Comparison of ENCODE assay signal across 8 cellular contexts in the genomic region with DNA sequence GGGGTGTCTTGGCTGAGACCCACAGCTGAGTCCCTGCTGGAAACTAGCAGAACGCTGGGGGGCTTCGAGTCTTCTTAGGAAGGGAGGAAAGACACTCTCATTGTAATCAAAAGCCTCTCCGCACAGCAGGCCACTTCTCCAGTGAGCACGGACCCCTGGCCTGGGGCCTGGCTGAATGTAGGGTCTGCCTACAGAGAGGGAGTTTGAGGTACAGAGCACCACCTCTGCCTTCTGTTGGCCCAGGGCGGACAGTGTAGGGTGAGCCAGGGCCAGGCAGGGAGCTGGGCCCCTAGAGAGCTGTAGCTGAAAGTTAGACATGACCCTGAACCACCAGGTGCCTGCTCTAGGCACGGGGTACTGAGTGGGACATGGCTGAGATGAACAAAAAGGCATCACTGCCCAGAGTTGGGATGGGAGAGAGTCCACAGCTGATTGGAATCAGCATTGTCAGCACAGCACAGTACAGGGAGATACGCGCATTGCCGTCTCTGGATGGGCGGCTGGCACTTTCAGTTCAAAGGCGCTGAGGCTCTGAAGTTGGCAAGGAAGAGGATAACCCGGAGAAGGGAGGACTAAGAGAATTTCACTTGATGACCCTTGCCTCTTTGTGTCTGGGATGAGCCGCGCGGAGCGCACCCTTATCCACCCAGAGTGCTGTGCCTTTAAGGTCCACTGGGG. TPM values are rescaled to one million over a fixed set of nuclear protein-coding genes. Genes with fewer than 3 reads are reported as not detected.
A peak's percentile ranks its signal among the peaks of the same experiment; 100 is the strongest.
DNase-seq lines count a peak whose midpoint lies in the region; ATAC-seq and TF ChIP-seq lines count a peak whose summit lies in the region.

No MANE protein-coding gene starts in this region.

- TF ChIP-seq CTCF in type B pancreatic cell (conservative IDR thresholded peaks at IDR 0.05) = no peak

- no peak for DNase-seq in activated T-helper 1 cell treated with anti-CD3 and anti-CD28 coated beads, Interleukin-12 subunit alpha, Interleukin-12 subunit beta, Interleukin-2, Interleukin-4 antibody, amounts not matched to agents 30 ng/mL and 10 ng/mL and 1 ng/mL, durations not matched to agents 14 hours and 24 hours and 36 hours (ENCODE audit: low spot score)
- DNase-seq in inferior parietal cortex (ENCODE audit: extremely low spot score) = peak; percentile 64
- peak; percentile 47 for DNase-seq in type B pancreatic cell (ENCODE audit: extremely low spot score, unreplicated experiment)
- no peak for DNase-seq in GM19238 (ENCODE audit: insufficient read length, low spot score)
- no peak for DNase-seq in activated T-cell treated with anti-CD3 and anti-CD28 coated beads for 4 hours
- no peak for DNase-seq in CD1c-positive myeloid dendritic cell (ENCODE audit: extremely low spot score)

- no peak overlapping the region for H3K27ac Mint-ChIP-seq in activated T-helper 1 cell treated with anti-CD3 and anti-CD28 coated beads, Interleukin-12 subunit alpha, Interleukin-12 subunit beta, Interleukin-2, Interleukin-4 antibody, amounts not matched to agents 30 ng/mL and 10 ng/mL and 1 ng/mL, durations not matched to agents 14 hours and 24 hours and 36 hours
- no peak overlapping the region for H3K27ac Mint-ChIP-seq in type B pancreatic cell

- intact Hi-C loops in activated T-helper 1 cell treated with anti-CD3 and anti-CD28 coated beads, Interleukin-12 subunit alpha, Interleukin-12 subunit beta, Interleukin-2, Interleukin-4 antibody, amounts not matched to agents 30 ng/mL and 10 ng/mL and 1 ng/mL, durations not matched to agents 14 hours and 24 hours and 36 hours (cut with micrococcal nuclease) = loop anchor here (5.0 kb wide), 1 partner anchor 367 kb away; no protein-coding TSS in a partner anchor

- H3K4me3 Mint-ChIP-seq in activated T-helper 1 cell treated with anti-CD3 and anti-CD28 coated beads, Interleukin-12 subunit alpha, Interleukin-12 subunit beta, Interleukin-2, Interleukin-4 antibody, amounts not matched to agents 30 ng/mL and 10 ng/mL and 1 ng/mL, durations not matched to agents 14 hours and 24 hours and 36 hours = peak overlapping the region; percentile 30
- H3K4me3 Mint-ChIP-seq in type B pancreatic cell = peak overlapping the region; percentile 85

- peaks cover 5% of the 10 kb centered on the region for H3K4me1 Mint-ChIP-seq in activated T-helper 1 cell treated with anti-CD3 and anti-CD28 coated beads, Interleukin-12 subunit alpha, Interleukin-12 subunit beta, Interleukin-2, Interleukin-4 antibody, amounts not matched to agents 30 ng/mL and 10 ng/mL and 1 ng/mL, durations not matched to agents 14 hours and 24 hours and 36 hours (ENCODE audit: low read depth)
- H3K4me1 Mint-ChIP-seq in type B pancreatic cell (ENCODE audit: unreplicated experiment) = peaks cover 11% of the 10 kb centered on the region

- peaks cover 5% of the 10 kb centered on the region for H3K9me3 Mint-ChIP-seq in activated T-helper 1 cell treated with anti-CD3 and anti-CD28 coated beads, Interleukin-12 subunit alpha, Interleukin-12 subunit beta, Interleukin-2, Interleukin-4 antibody, amounts not matched to agents 30 ng/mL and 10 ng/mL and 1 ng/mL, durations not matched to agents 14 hours and 24 hours and 36 hours
- H3K9me3 Mint-ChIP-seq in type B pancreatic cell = peaks cover 7% of the 10 kb centered on the region

- H3K36me3 Mint-ChIP-seq in activated T-helper 1 cell treated with anti-CD3 and anti-CD28 coated beads, Interleukin-12 subunit alpha, Interleukin-12 subunit beta, Interleukin-2, Interleukin-4 antibody, amounts not matched to agents 30 ng/mL and 10 ng/mL and 1 ng/mL, durations not matched to agents 14 hours and 24 hours and 36 hours (ENCODE audit: low read depth) = no peaks in the 10 kb centered on the region
- H3K36me3 Mint-ChIP-seq in type B pancreatic cell = peaks cover 5% of the 10 kb centered on the region

- H3K27me3 Mint-ChIP-seq in activated T-helper 1 cell treated with anti-CD3 and anti-CD28 coated beads, Interleukin-12 subunit alpha, Interleukin-12 subunit beta, Interleukin-2, Interleukin-4 antibody, amounts not matched to agents 30 ng/mL and 10 ng/mL and 1 ng/mL, durations not matched to agents 14 hours and 24 hours and 36 hours (ENCODE audit: insufficient read depth) = peaks cover 20% of the 10 kb centered on the region
- H3K27me3 Mint-ChIP-seq in type B pancreatic cell = peaks cover 87% of the 10 kb centered on the region

- ATAC-seq in GM18870 (IDR thresholded peaks at IDR 0.05; ENCODE audit: unreplicated experiment) (peak; percentile 60), HG02763 (IDR thresholded peaks at IDR 0.05; ENCODE audit: unreplicated experiment) (peak; percentile 10)

RNA-seq across cellular contexts. Expression of a gene that starts 0.4 kb away (rescaled TPM):
- not detected in 2 replicates for total RNA-seq in activated T-helper 1 cell treated with anti-CD3 and anti-CD28 coated beads, Interleukin-12 subunit alpha, Interleukin-12 subunit beta, Interleukin-2, Interleukin-4 antibody, amounts not matched to agents 30 ng/mL and 10 ng/mL and 1 ng/mL, durations not matched to agents 14 hours and 24 hours and 36 hours
- total RNA-seq in type B pancreatic cell (ENCODE audit: low replicate concordance) = 3.3 and 8.2 TPM in 2 replicates

Comparison
In these comparisons a context has a peak if more than half of its experiments do, and no peak if none do; other contexts are left out.
1. DNase-seq: peak in inferior parietal cortex (single experiment) and type B pancreatic cell (single experiment); none in activated T-helper 1 cell treated with anti-CD3 and anti-CD28 coated beads, Interleukin-12 subunit alpha, Interleukin-12 subunit beta, Interleukin-2, Interleukin-4 antibody, amounts not matched to agents 30 ng/mL and 10 ng/mL and 1 ng/mL, durations not matched to agents 14 hours and 24 hours and 36 hours (single experiment), GM19238 (single experiment), activated T-cell treated with anti-CD3 and anti-CD28 coated beads for 4 hours (single experiment) and CD1c-positive myeloid dendritic cell (single experiment).